In genomic region chr10:22931948-22932347, GRCh38 we compare ENCODE assay signal across 12 cellular contexts. TPM values are rescaled to one million over a fixed set of nuclear protein-coding genes. Genes with fewer than 3 reads are reported as not detected.
DNase-seq lines count a peak whose midpoint lies in the region; ATAC-seq, FAIRE-seq and TF ChIP-seq lines count a peak whose summit lies in the region.
"Had no signal": no experiment of that assay in that cellular context is flagged by ENCODE, and none has a peak within 500 bp of the region (broad histone marks: within the 10 kb centered on the region; RNA-seq: fewer than 3 reads in every experiment).

No MANE protein-coding gene starts in this region.

- no peaks in the 10 kb centered on the region for H3K4me1 Mint-ChIP-seq in natural killer cell
- H3K4me1 Mint-ChIP-seq: central memory CD8-positive, alpha-beta T cell had no signal

- no peak overlapping the region for H3K4me2 ChIP-seq in keratinocyte (ENCODE audit: control insufficient read depth, extremely low read depth, insufficient read depth, low read depth, low read length)

- no peak overlapping the region for H3K9ac ChIP-seq in keratinocyte (ENCODE audit: control insufficient read depth, extremely low read depth, insufficient read depth, low read length)

- no peak overlapping the region for H3K4me3 ChIP-seq in keratinocyte (ENCODE audit: control insufficient read depth in 2 of 3, extremely low read depth in 1 of 3, insufficient read depth in 2 of 3, low read depth in 1 of 3, low read length in 3 of 3)
- H3K4me3 ChIP-seq in psoas muscle, result no peak overlapping the region

- no peak overlapping the region for H3K27ac Mint-ChIP-seq in natural killer cell

- no peak overlapping the region for H3K4me3 Mint-ChIP-seq in natural killer cell
- H3K4me3 Mint-ChIP-seq: central memory CD8-positive, alpha-beta T cell had no signal

- no peaks in the 10 kb centered on the region for H3K27me3 Mint-ChIP-seq in natural killer cell (ENCODE audit: low read depth in 2 of 2)
- H3K27me3 Mint-ChIP-seq: central memory CD8-positive, alpha-beta T cell had no signal

- H3K9me3 ChIP-seq in keratinocyte (ENCODE audit: control insufficient read depth, low read depth, low read length), result no peaks in the 10 kb centered on the region
- no peaks in the 10 kb centered on the region for H3K9me3 ChIP-seq in psoas muscle

- H3K27ac ChIP-seq in keratinocyte (ENCODE audit: control insufficient read depth, insufficient read depth, low read length), result no peak overlapping the region
- H3K27ac ChIP-seq in psoas muscle, result no peak overlapping the region

- H3K79me2 ChIP-seq in keratinocyte (ENCODE audit: control insufficient read depth, insufficient read depth, low read length), result no peaks in the 10 kb centered on the region

- no peaks in the 10 kb centered on the region for H3K9me1 ChIP-seq in keratinocyte (ENCODE audit: control insufficient read depth, extremely low read depth, insufficient read depth, low read length)

- H2AFZ ChIP-seq in keratinocyte (ENCODE audit: control insufficient read depth, low read length), result no peak overlapping the region

- FAIRE-seq in keratinocyte (lab: Jason Lieb, UNC), result no peak
- FAIRE-seq: urothelium cell line had no signal

- WGBS in psoas muscle, 3 donors, result 76 to 86% (median 77%) methylated on average over 2 of the region's 2 CpGs

- H3K9me3 Mint-ChIP-seq in natural killer cell, result no peaks in the 10 kb centered on the region
- H3K9me3 Mint-ChIP-seq: central memory CD8-positive, alpha-beta T cell had no signal

- intact Hi-C loops in psoas muscle (cut with DNase I) (no loop called here), natural killer cell (cut with micrococcal nuclease) (no loop called here)

- H3K4me1 ChIP-seq in keratinocyte (ENCODE audit: control insufficient read depth, extremely low read depth, insufficient read depth, low read length), result peaks cover 3% of the 10 kb centered on the region
- no peaks in the 10 kb centered on the region for H3K4me1 ChIP-seq in psoas muscle

- TF ChIP-seq CTCF in keratinocyte (optimal IDR thresholded peaks at IDR 0.05 in 1 of 3, IDR thresholded peaks at IDR 0.05 in 1 of 3, conservative IDR thresholded peaks at IDR 0.05 in 1 of 3; ENCODE audit: extremely low read depth in 1 of 3, insufficient read depth in 2 of 3, low read length in 3 of 3) (no peak), psoas muscle (IDR thresholded peaks at IDR 0.05) (no peak), natural killer cell (IDR thresholded peaks at IDR 0.05) (no peak)

- H4K20me1 ChIP-seq in keratinocyte (ENCODE audit: control insufficient read depth, extremely low read depth, insufficient read depth, low read length), result no peaks in the 10 kb centered on the region

- dilution Hi-C loops in keratinocyte (cut with MboI; ENCODE audit: extremely low pct_ligation_motif_present, low sequenced_read_pairs), result no loop called here

- DNase-seq in RPMI7951 (ENCODE audit: low read depth) (peak; percentile 48), keratinocyte (ENCODE audit: low read depth, low spot score) (peak; percentile 13), psoas muscle (no peak), natural killer cell (no peak)
- DNase-seq in activated CD8-positive, alpha-beta memory T cell treated with anti-CD3 and anti-CD28 coated beads, Interleukin-2, amount 50 U/mL, for 4 hours, result no peak
- DNase-seq: NCI-H1092 had no signal

- H3K27me3 ChIP-seq in keratinocyte (ENCODE audit: control insufficient read depth, extremely low read depth, insufficient read depth, low read length) (peaks cover 9% of the 10 kb centered on the region), psoas muscle (ENCODE audit: insufficient read depth in 3 of 3, low read length in 2 of 3) (peaks cover 0 to 11% (median 2%) of the 10 kb centered on the region in 3 donors)

- peak; percentile 91 for ATAC-seq in GM18861 (IDR thresholded peaks at IDR 0.05; ENCODE audit: unreplicated experiment)
- ATAC-seq in HG02642 (IDR thresholded peaks at IDR 0.05; ENCODE audit: poor library complexity, unreplicated experiment), result peak; percentile 60
- no peak for ATAC-seq in psoas muscle
- no peak for ATAC-seq in HG02870 (IDR thresholded peaks at IDR 0.05; ENCODE audit: unreplicated experiment)
- no peak for ATAC-seq in natural killer cell

- H3K36me3 ChIP-seq in keratinocyte (ENCODE audit: control insufficient read depth in 2 of 2, extremely low read depth in 1 of 2, insufficient read depth in 2 of 2, low read length in 2 of 2) (no peaks in the 10 kb centered on the region), psoas muscle (ENCODE audit: insufficient read depth in 1 of 2, low read depth in 1 of 2) (no peaks in the 10 kb centered on the region)

- no peaks in the 10 kb centered on the region for H3K36me3 Mint-ChIP-seq in natural killer cell

RNA-seq across cellular contexts. Expression of gene ARMC3, which starts 4.1 kb away (rescaled TPM):
- total RNA-seq in RPMI7951 (2014; rRNA removed; shearing (Covaris generic)), result not detected in 2 replicates
- polyA plus RNA-seq in keratinocyte, result not detected in 3 replicates
- not detected for polyA plus RNA-seq in keratinocyte (2011; ENCODE audit: low read depth)
- polyA plus RNA-seq in keratinocyte (2011; cell fraction: cytosol; rRNA removed), result 0.02 TPM in 1 of 2 replicates, not detected in the other
- polyA plus RNA-seq in keratinocyte (2011; cell fraction: nucleus; rRNA removed), result not detected in 2 replicates
- not detected in 2 replicates for polyA plus RNA-seq in keratinocyte (2012; ENCODE audit: low replicate concordance)
- not detected in 3 replicates for polyA minus RNA-seq in keratinocyte
- polyA minus RNA-seq in keratinocyte (2011; cell fraction: cytosol; rRNA and poly(A)+ RNA removed), result not detected
- polyA minus RNA-seq in keratinocyte (2011; cell fraction: nucleus; rRNA and poly(A)+ RNA removed), result not detected in 2 replicates
- total RNA-seq in psoas muscle, result not detected
- not detected for polyA plus RNA-seq in psoas muscle
- under 1 TPM in 2 of 3 donors, not detected in 1; 0.65 to 0.68 TPM for total RNA-seq in natural killer cell
- total RNA-seq: Right ventricle myocardium superior had no signal

Comparison
In these comparisons a context has a peak if more than half of its experiments do, and no peak if none do; other contexts are left out.
1. ATAC-seq: peak in GM18861 (single experiment) and HG02642 (single experiment); none in psoas muscle (0 of 4), HG02870 (single experiment) and natural killer cell (0 of 3).
2. DNase-seq: peak in RPMI7951 (single experiment) and keratinocyte (single experiment); none in psoas muscle (0 of 2), natural killer cell (single experiment) and activated CD8-positive, alpha-beta memory T cell treated with anti-CD3 and anti-CD28 coated beads, Interleukin-2, amount 50 U/mL, for 4 hours (single experiment).